15 cellular contexts compared by ENCODE assay signal in the genomic region with DNA sequence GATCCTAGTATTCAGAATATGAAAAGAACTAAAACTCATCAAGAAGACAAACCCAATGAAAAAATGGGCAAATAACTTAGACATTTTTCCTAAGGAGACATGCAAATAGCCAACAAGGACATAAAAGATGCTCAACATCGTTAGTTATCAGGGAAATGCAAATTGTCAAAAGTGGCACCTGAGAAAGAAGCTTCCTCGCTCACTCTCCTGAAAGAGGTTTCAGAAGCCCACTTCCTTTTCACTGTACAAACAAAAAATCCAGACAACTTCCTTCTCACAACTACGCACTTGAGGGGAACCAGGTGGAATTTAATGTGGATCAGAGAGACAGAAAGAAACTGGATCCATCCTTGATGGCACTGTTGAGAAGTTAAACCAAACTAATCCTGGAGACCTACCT. TPM values are rescaled to one million over a fixed set of nuclear protein-coding genes. Genes with fewer than 3 reads are reported as not detected.
DNase-seq lines count a peak whose midpoint lies in the region; ATAC-seq and TF ChIP-seq lines count a peak whose summit lies in the region.
"Had no signal": no experiment of that assay in that cellular context is flagged by ENCODE, and none has a peak within 500 bp of the region (broad histone marks: within the 10 kb centered on the region; RNA-seq: fewer than 3 reads in every experiment).

No MANE protein-coding gene starts in this region.

- in situ Hi-C loops in G401 (cut with HindIII; ENCODE audit: low sequenced_read_pairs) = no loop called here

- CTCF ChIA-PET in WTC11 (lab: Charles Lee) = no interaction called here

- TF ChIP-seq CTCF in WTC11 (IDR thresholded peaks at IDR 0.05) = no peak

- peak overlapping the region; percentile 69 for H3K4me3 Mint-ChIP-seq in activated naive CD4-positive, alpha-beta T cell treated with anti-CD3 and anti-CD28 coated beads, Interleukin-2, amount 50 U/mL, for 24 hours
- H3K4me3 Mint-ChIP-seq in WTC11 (no peak overlapping the region), memory B cell (peak overlapping the region; percentile 68)

- DNase-seq in activated naive CD4-positive, alpha-beta T cell treated with Interleukin-2 at 50 U/mL for 16 hours = no peak
- DNase-seq in WTC11 (ENCODE audit: low spot score) (no peak), memory B cell (ENCODE audit: low spot score in 2 of 2) (no peak), occipital lobe (lab: John Stamatoyannopoulos, UW) (no peak), G401 (ENCODE audit: low spot score) (no peak)
- no peak for DNase-seq in stimulated activated CD4-positive, alpha-beta T cell treated with anti-CD3 and anti-CD28 coated beads, Interleukin-4, amount 100 ng/mL, for 24 hours
- DNase-seq: left ventricle myocardium inferior; NCI-H187; NCI-H510A; PC-3; stimulated activated CD4-positive, alpha-beta T cell treated with anti-CD3 and anti-CD28 coated beads, Interleukin-12 subunit alpha, Interleukin-12 subunit beta, amount 100 ng/mL, for 4 hours; stomach; uterus had no signal

- H3K27me3 Mint-ChIP-seq in activated naive CD4-positive, alpha-beta T cell treated with anti-CD3 and anti-CD28 coated beads, Interleukin-2, amount 50 U/mL, for 24 hours = no peaks in the 10 kb centered on the region
- H3K27me3 Mint-ChIP-seq in WTC11 (ENCODE audit: low read depth) = no peaks in the 10 kb centered on the region
- H3K27me3 Mint-ChIP-seq in memory B cell = no peaks in the 10 kb centered on the region

- peaks cover 82% of the 10 kb centered on the region for H3K4me1 Mint-ChIP-seq in activated naive CD4-positive, alpha-beta T cell treated with anti-CD3 and anti-CD28 coated beads, Interleukin-2, amount 50 U/mL, for 24 hours
- H3K4me1 Mint-ChIP-seq in WTC11 (peaks cover 15% of the 10 kb centered on the region), memory B cell (peaks cover 37% of the 10 kb centered on the region)

- H3K9me3 Mint-ChIP-seq in activated naive CD4-positive, alpha-beta T cell treated with anti-CD3 and anti-CD28 coated beads, Interleukin-2, amount 50 U/mL, for 24 hours = no peaks in the 10 kb centered on the region
- H3K9me3 Mint-ChIP-seq in WTC11 (no peaks in the 10 kb centered on the region), memory B cell (no peaks in the 10 kb centered on the region)

- peak overlapping the region; percentile 92 for H3K27ac Mint-ChIP-seq in activated naive CD4-positive, alpha-beta T cell treated with anti-CD3 and anti-CD28 coated beads, Interleukin-2, amount 50 U/mL, for 24 hours
- H3K27ac Mint-ChIP-seq in WTC11 (peak overlapping the region; percentile 77; the same call in 1 of the 2 replicates), memory B cell (peak overlapping the region; percentile 88)

- POLR2A ChIA-PET in WTC11 (lab: Charles Lee) = interaction anchor here (0.7 kb wide), 1 partner anchor 28 kb away, joined by 5 read pairs; no protein-coding TSS in a partner anchor

- ATAC-seq in WTC11 (no peak), memory B cell (ENCODE audit: low read depth) (peak; percentile 38), GM18873 (IDR thresholded peaks at IDR 0.05; ENCODE audit: low FRiP score, unreplicated experiment) (no peak)
- ATAC-seq: PC-3 had no signal

- H3K36me3 Mint-ChIP-seq in activated naive CD4-positive, alpha-beta T cell treated with anti-CD3 and anti-CD28 coated beads, Interleukin-2, amount 50 U/mL, for 24 hours = peaks cover 6% of the 10 kb centered on the region
- H3K36me3 Mint-ChIP-seq in WTC11 (no peaks in the 10 kb centered on the region), memory B cell (peaks cover 4% of the 10 kb centered on the region)

TF ChIP-seq in WTC11, 78 proteins besides CTCF, POLR2A, EP300 and RAD21:
- no peak for TF ChIP-seq TP53 (CRISPR knock-in tag; IDR thresholded peaks at IDR 0.05)
- TF ChIP-seq, protein P1, sequence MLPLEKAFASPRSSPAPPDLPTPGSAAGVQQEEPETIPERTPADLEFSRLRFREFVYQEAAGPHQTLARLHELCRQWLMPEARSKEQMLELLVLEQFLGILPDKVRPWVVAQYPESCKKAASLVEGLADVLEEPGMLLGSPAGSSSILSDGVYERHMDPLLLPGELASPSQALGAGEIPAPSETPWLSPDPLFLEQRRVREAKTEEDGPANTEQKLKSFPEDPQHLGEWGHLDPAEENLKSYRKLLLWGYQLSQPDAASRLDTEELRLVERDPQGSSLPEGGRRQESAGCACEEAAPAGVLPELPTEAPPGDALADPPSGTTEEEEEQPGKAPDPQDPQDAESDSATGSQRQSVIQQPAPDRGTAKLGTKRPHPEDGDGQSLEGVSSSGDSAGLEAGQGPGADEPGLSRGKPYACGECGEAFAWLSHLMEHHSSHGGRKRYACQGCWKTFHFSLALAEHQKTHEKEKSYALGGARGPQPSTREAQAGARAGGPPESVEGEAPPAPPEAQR (CRISPR knock-in tag; IDR thresholded peaks at IDR 0.05) = no peak
- TF ChIP-seq, protein P2, sequence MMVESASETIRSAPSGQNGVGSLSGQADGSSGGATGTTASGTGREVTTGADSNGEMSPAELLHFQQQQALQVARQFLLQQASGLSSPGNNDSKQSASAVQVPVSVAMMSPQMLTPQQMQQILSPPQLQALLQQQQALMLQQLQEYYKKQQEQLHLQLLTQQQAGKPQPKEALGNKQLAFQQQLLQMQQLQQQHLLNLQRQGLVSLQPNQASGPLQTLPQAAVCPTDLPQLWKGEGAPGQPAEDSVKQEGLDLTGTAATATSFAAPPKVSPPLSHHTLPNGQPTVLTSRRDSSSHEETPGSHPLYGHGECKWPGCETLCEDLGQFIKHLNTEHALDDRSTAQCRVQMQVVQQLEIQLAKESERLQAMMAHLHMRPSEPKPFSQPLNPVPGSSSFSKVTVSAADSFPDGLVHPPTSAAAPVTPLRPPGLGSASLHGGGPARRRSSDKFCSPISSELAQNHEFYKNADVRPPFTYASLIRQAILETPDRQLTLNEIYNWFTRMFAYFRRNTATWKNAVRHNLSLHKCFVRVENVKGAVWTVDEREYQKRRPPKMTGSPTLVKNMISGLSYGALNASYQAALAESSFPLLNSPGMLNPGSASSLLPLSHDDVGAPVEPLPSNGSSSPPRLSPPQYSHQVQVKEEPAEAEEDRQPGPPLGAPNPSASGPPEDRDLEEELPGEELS (CRISPR knock-in tag; IDR thresholded peaks at IDR 0.05) = no peak

RNA-seq across cellular contexts. Expression of a gene that starts 41.5 kb away (rescaled TPM):
- 7.7 to 8.5 TPM (median 8.3 TPM) in 3 replicates for total RNA-seq in WTC11 (2021)
- 52.4 TPM for total RNA-seq in occipital lobe
- total RNA-seq in G401 (2014; rRNA removed; shearing (Covaris generic)) = not detected in 2 replicates
